In genomic region chr21:45592626-45593134, GRCh38 we compare ENCODE assay signal across 23 cellular contexts. TPM values are rescaled to one million over a fixed set of nuclear protein-coding genes. Genes with fewer than 3 reads are reported as not detected.
DNase-seq lines count a peak whose midpoint lies in the region; ATAC-seq, FAIRE-seq and TF ChIP-seq lines count a peak whose summit lies in the region.
"Had no signal": no experiment of that assay in that cellular context is flagged by ENCODE, and none has a peak within 500 bp of the region (broad histone marks: within the 10 kb centered on the region; RNA-seq: fewer than 3 reads in every experiment).

No MANE protein-coding gene starts in this region.

- H3K36me3 Mint-ChIP-seq in activated T-cell treated with anti-CD3 and anti-CD28 coated beads, Interleukin-2, amount 50 U/mL, for 24 hours (ENCODE audit: low read depth): no peaks in the 10 kb centered on the region

- H3K9me3 ChIP-seq in GM12878 (replicated peaks; ENCODE audit: control insufficient read depth, insufficient read depth, low read length) (no peaks in the 10 kb centered on the region; the same call in 2 of the 3 replicates), sigmoid colon (peaks cover 0 to 1% (median 0%) of the 10 kb centered on the region in 4 donors)
- H3K9me3 ChIP-seq: adrenal gland, HAP-1 had no signal

- POLR2A ChIA-PET in GM12878 (lab: Charles Lee): interaction anchor here (0.6 to 1.5 kb wide), 5 partner anchors 23 to 48 kb away, joined by 3 to 15 read pairs (median 3); no protein-coding TSS in a partner anchor

- H3K4me1 Mint-ChIP-seq in activated T-cell treated with anti-CD3 and anti-CD28 coated beads, Interleukin-2, amount 50 U/mL, for 24 hours (ENCODE audit: low read depth): peaks cover 30% of the 10 kb centered on the region

- H2AFZ ChIP-seq in GM12878 (ENCODE audit: control insufficient read depth, low read depth, low read length): no peak overlapping the region

- H3K27me3 Mint-ChIP-seq in activated T-cell treated with anti-CD3 and anti-CD28 coated beads, Interleukin-2, amount 50 U/mL, for 24 hours: no peaks in the 10 kb centered on the region

- in situ Hi-C loops in GM12878 (cut with MboI): no loop called here

- H3K9me3 Mint-ChIP-seq in activated T-cell treated with anti-CD3 and anti-CD28 coated beads, Interleukin-2, amount 50 U/mL, for 24 hours: peaks cover 14% of the 10 kb centered on the region

- no peak for TF ChIP-seq EP300 in GM12878 (IDR thresholded peaks at IDR 0.05; ENCODE audit: borderline replicate concordance in 1 of 2, control insufficient read depth in 1 of 2, low read depth in 2 of 2, low read length in 2 of 2)
- TF ChIP-seq EP300 in sigmoid colon (IDR thresholded peaks at IDR 0.05): no peak

- H3K27ac Mint-ChIP-seq in activated T-cell treated with anti-CD3 and anti-CD28 coated beads, Interleukin-2, amount 50 U/mL, for 24 hours: no peak overlapping the region
- H3K27ac Mint-ChIP-seq: activated B cell treated with CpG ODN at 0.5 μM for 24 hours had no signal

- H3K4me1 ChIP-seq in GM12878 (ENCODE audit: control insufficient read depth, insufficient read depth, low read length) (peaks cover 20% of the 10 kb centered on the region), sigmoid colon (peaks cover 0 to 24% (median 16%) of the 10 kb centered on the region in 4 donors)
- H3K4me1 ChIP-seq: HAP-1 had no signal

- TF ChIP-seq CTCF in GM12878 (IDR thresholded peaks at IDR 0.05 in 2 of 3, conservative IDR thresholded peaks at IDR 0.05 in 1 of 3; ENCODE audit: control insufficient read depth in 2 of 3, extremely low read depth in 1 of 3, insufficient read depth in 1 of 3, low read depth in 3 of 3, low read length in 3 of 3) (no peak), sigmoid colon (IDR thresholded peaks at IDR 0.05) (no peak)

- BruUV-seq in GM12878 (replicated peaks; lab: Mats Ljungman, UMichigan): no TSS peak

- ATAC-seq in GM18517 (IDR thresholded peaks at IDR 0.05; ENCODE audit: unreplicated experiment) (peak; percentile 9), GM12878 (no peak), GM21515 (IDR thresholded peaks at IDR 0.05; ENCODE audit: unreplicated experiment) (no peak)

- SMC1A ChIA-PET in GM12878 (lab: Charles Lee; ENCODE audit: uncharacterized antibody, unreplicated experiment): interaction anchor here (0.6 to 1.5 kb wide), 10 partner anchors 8 to 63 kb away, joined by 3 to 22 read pairs (median 4); no protein-coding TSS in a partner anchor

- H4K20me1 ChIP-seq in GM12878 (ENCODE audit: control insufficient read depth, insufficient read depth): no peaks in the 10 kb centered on the region

- peaks cover 0 to 2% of the 10 kb centered on the region in 2 experiments; a peak in 1 of 4 replicates for H3K36me3 ChIP-seq in GM12878 (ENCODE audit: control insufficient read depth in 2 of 2, insufficient read depth in 2 of 2, low read length in 1 of 2)
- H3K36me3 ChIP-seq in sigmoid colon: no peaks in the 10 kb centered on the region
- H3K36me3 ChIP-seq: adrenal gland, brain microvascular endothelial cell, HAP-1 had no signal

- TF ChIP-seq POLR2A in GM12878 (IDR thresholded peaks at IDR 0.05; ENCODE audit: low read depth, low read length) (no peak), sigmoid colon (IDR thresholded peaks at IDR 0.05) (no peak)

- H3K27ac ChIP-seq in GM12878 (ENCODE audit: control insufficient read depth, insufficient read depth): no peak overlapping the region; the same call in 1 of the 2 replicates
- no peak overlapping the region for H3K27ac ChIP-seq in sigmoid colon
- H3K27ac ChIP-seq: adrenal gland, brain microvascular endothelial cell had no signal

- H3K4me3 Mint-ChIP-seq in activated T-cell treated with anti-CD3 and anti-CD28 coated beads, Interleukin-2, amount 50 U/mL, for 24 hours: peak overlapping the region; percentile 18
- H3K4me3 Mint-ChIP-seq: activated B cell treated with CpG ODN at 0.5 μM for 24 hours had no signal

- WGBS in GM12878 (ENCODE audit: insufficient coverage, insufficient replicate concordance, low lambda C conversion rate, missing lambda C conversion rate): 32% methylated on average over 14 of the region's 14 CpGs
- WGBS in sigmoid colon, 2 donors: 75 to 82% methylated on average over 14 of the region's 14 CpGs

- no peaks in the 10 kb centered on the region for H3K27me3 ChIP-seq in GM12878 (replicated peaks in 1 of 2; ENCODE audit: control insufficient read depth in 2 of 2, insufficient read depth in 2 of 2, low read length in 1 of 2)
- H3K27me3 ChIP-seq in sigmoid colon: peaks cover 0 to 8% (median 0%) of the 10 kb centered on the region in 3 donors
- H3K27me3 ChIP-seq: adrenal gland, brain microvascular endothelial cell had no signal

- no peak for TF ChIP-seq RAD21 in GM12878 (IDR thresholded peaks at IDR 0.05; ENCODE audit: insufficient read depth, low read depth, low read length)

- intact Hi-C loops in GM12878 (cut with micrococcal nuclease; ENCODE audit: unreplicated experiment) (loop anchor here (1.0 to 5.0 kb wide), 3 partner anchors 36 to 305 kb away; partner anchors contain the start of gene POFUT2), sigmoid colon (cut with DNase I) (no loop called here)

- RAD21 ChIA-PET in GM12878 (lab: Charles Lee; ENCODE audit: unreplicated experiment): interaction anchor here (0.7 to 2.4 kb wide), 12 partner anchors 9 to 143 kb away, joined by 3 to 25 read pairs (median 4); no protein-coding TSS in a partner anchor

- FAIRE-seq in GM12878 (lab: Jason Lieb, UNC): no peak
- FAIRE-seq: urothelium cell line had no signal

- H3K9ac ChIP-seq in GM12878 (ENCODE audit: control insufficient read depth, insufficient read depth, low read length): no peak overlapping the region

- H3K79me2 ChIP-seq in GM12878 (ENCODE audit: control insufficient read depth, insufficient read depth, low read length): peaks cover 14% of the 10 kb centered on the region

- peak; percentile 54 for DNase-seq in activated T-cell treated with anti-CD3 and anti-CD28 coated beads, Interleukin-2, amount 50 U/mL, for 24 hours
- DNase-seq in activated T-cell treated with anti-CD3 and anti-CD28 coated beads, Interleukin-2, amount 50 U/mL, for 48 hours: no peak
- DNase-seq in GM12878 (ENCODE audit: low read depth, low spot score) (no peak), sigmoid colon (peak; percentile 29), OCI-M1 (lab: John Stamatoyannopoulos, UW) (no peak), NCI-H2081 treated with DMSO at 0.1 percent for 48 hours (lab: John Stamatoyannopoulos, UW) (no peak)
- DNase-seq: ACHN, activated B cell treated with CpG ODN at 0.5 μM for 24 hours, activated gamma-delta T cell, brain microvascular endothelial cell, kidney glomerular epithelial cell, mammary epithelial cell, NCI-H1105, NCI-H2029 treated with DMSO at 0.1 percent for 48 hours, NCI-H226, NCI-H748 treated with DMSO at 0.1 percent for 48 hours had no signal

- H3K4me3 ChIP-seq in GM12878: no peak overlapping the region
- H3K4me3 ChIP-seq in sigmoid colon: no peak overlapping the region
- H3K4me3 ChIP-seq: adrenal gland, HAP-1 had no signal

- CTCF ChIA-PET in GM12878 (lab: Yijun Ruan, JAX): interaction anchor here (1.1 to 1.7 kb wide), 4 partner anchors 23 to 225 kb away, joined by 3 to 28 read pairs (median 4); no protein-coding TSS in a partner anchor

- peak overlapping the region; percentile 73 for H3K4me2 ChIP-seq in GM12878 (ENCODE audit: control insufficient read depth, insufficient read depth)

TF ChIP-seq in GM12878, 131 proteins besides CTCF, POLR2A, EP300 and RAD21 (continues in another document):
- TF ChIP-seq SP1 (IDR thresholded peaks at IDR 0.05; ENCODE audit: low read depth, low read length) (no peak), SMARCA5 (IDR thresholded peaks at IDR 0.05) (peak; percentile 82), SREBF2 (IDR thresholded peaks at IDR 0.05; ENCODE audit: low read length) (no peak), ZBED1 (IDR thresholded peaks at IDR 0.05; ENCODE audit: borderline replicate concordance) (no peak), YBX1 (IDR thresholded peaks at IDR 0.05) (no peak)

RNA-seq across cellular contexts. Expression of gene SLC19A1, which starts 50.4 kb away (rescaled TPM):
- 66.8 and 69.0 TPM in 2 replicates for total RNA-seq in GM12878 (2013; cell fraction: nucleolus; rRNA removed)
- total RNA-seq in GM12878 (2014; rRNA removed) (14.7 and 18.4 TPM in 2 replicates), GM12878 (2014; rRNA removed; fragmentation: Illumina TruSeq; extraction: Trizol) (5.5 and 6.1 TPM in 2 replicates), GM12878 (2021) (43.8 and 49.7 TPM in 2 replicates), sigmoid colon (1 to 10 TPM; 2.1 to 6.4 (median 2.5) TPM)
- polyA plus RNA-seq in GM12878 (2011; ENCODE audit: low read depth): 3.7 TPM
- polyA plus RNA-seq in GM12878 (2011; rRNA removed) (1.9 and 5.6 TPM in 2 replicates), GM12878 (2014; fragmentation: Illumina TruSeq; extraction: Trizol) (1.6 and 3.5 TPM in 2 replicates), GM12878 (2014; fragmentation: Nextera tagmentation; extraction: Ambion mirVana) (1 to 10 TPM in 1 of 2 experiments, under 1 TPM in 1; 0.42 to 1.5 TPM), GM12878 (2014; rRNA removed) (23.8 and 29.8 TPM in 2 replicates), GM12878 (2016; fragmentation: Nextera tagmentation; extraction: Ambion mirVana) (10 to 100 TPM; 40.3 to 42.0 TPM), sigmoid colon (10 to 100 TPM in 1 of 3 donors, 1 to 10 TPM in 2; 1.8 to 10.7 (median 3.2) TPM)
- 10.4 and 16.7 TPM in 2 replicates for polyA plus RNA-seq in GM12878 (2011; cell fraction: cytosol; rRNA removed)
- 36.7 and 53.6 TPM in 2 replicates for polyA plus RNA-seq in GM12878 (2011; cell fraction: nucleus; rRNA removed)
- 12.3 and 13.1 TPM in 2 replicates for polyA plus RNA-seq in GM12878 (2012)
- 16.2 and 21.9 TPM in 2 replicates for polyA minus RNA-seq in GM12878 (2011; rRNA and poly(A)+ RNA removed)
- polyA minus RNA-seq in GM12878 (2011; cell fraction: cytosol; rRNA and poly(A)+ RNA removed): 9.0 and 10.3 TPM in 2 replicates
- polyA minus RNA-seq in GM12878 (2011; cell fraction: nucleus; rRNA and poly(A)+ RNA removed): 12.1 and 17.7 TPM in 2 replicates

RNA-seq across cellular contexts. Expression of gene PCBP3, which starts 50.8 kb away (rescaled TPM):
- total RNA-seq in GM12878 (2013; cell fraction: nucleolus; rRNA removed): 55.6 and 60.9 TPM in 2 replicates
- total RNA-seq in GM12878 (2014; rRNA removed) (not detected in 2 replicates), GM12878 (2014; rRNA removed; fragmentation: Illumina TruSeq; extraction: Trizol) (0.32 and 0.45 TPM in 2 replicates), GM12878 (2021) (0.27 and 0.46 TPM in 2 replicates), sigmoid colon (10 to 100 TPM in 1 of 4 donors, 1 to 10 TPM in 3; 5.5 to 21.3 (median 8.4) TPM)
- 0.51 TPM for polyA plus RNA-seq in GM12878 (2011; ENCODE audit: low read depth)
- polyA plus RNA-seq in GM12878 (2011; rRNA removed) (0.35 and 0.77 TPM in 2 replicates), GM12878 (2014; fragmentation: Illumina TruSeq; extraction: Trizol) (0.71 TPM in 1 of 2 replicates, not detected in the other), GM12878 (2014; fragmentation: Nextera tagmentation; extraction: Ambion mirVana) (not detected), GM12878 (2014; rRNA removed) (0.15 and 0.32 TPM in 2 replicates), GM12878 (2016; fragmentation: Nextera tagmentation; extraction: Ambion mirVana) (1 to 10 TPM in 1 of 2 experiments, under 1 TPM in 1; 0.09 to 1.3 TPM), sigmoid colon (1 to 10 TPM; 1.2 to 9.6 (median 2.4) TPM)
- polyA plus RNA-seq in GM12878 (2011; cell fraction: cytosol; rRNA removed): 0.24 and 0.87 TPM in 2 replicates
- 2.7 and 2.8 TPM in 2 replicates for polyA plus RNA-seq in GM12878 (2011; cell fraction: nucleus; rRNA removed)
- 1.4 TPM in 2 replicates for polyA plus RNA-seq in GM12878 (2012)
- polyA minus RNA-seq in GM12878 (2011; rRNA and poly(A)+ RNA removed): 2.1 and 3.7 TPM in 2 replicates
- not detected in 2 replicates for polyA minus RNA-seq in GM12878 (2011; cell fraction: cytosol; rRNA and poly(A)+ RNA removed)
- polyA minus RNA-seq in GM12878 (2011; cell fraction: nucleus; rRNA and poly(A)+ RNA removed): 3.4 and 8.4 TPM in 2 replicates
- total RNA-seq: activated B cell treated with CpG ODN at 0.5 μM for 24 hours, epithelial cell of proximal tubule, skeletal muscle tissue had no signal

Comparison
In these comparisons a context has a peak if more than half of its experiments do, and no peak if none do; other contexts are left out.
1. DNase-seq: peak in activated T-cell treated with anti-CD3 and anti-CD28 coated beads, Interleukin-2, amount 50 U/mL, for 24 hours (single experiment) and sigmoid colon (single experiment); none in activated T-cell treated with anti-CD3 and anti-CD28 coated beads, Interleukin-2, amount 50 U/mL, for 48 hours (0 of 2), GM12878 (single experiment), OCI-M1 (single experiment) and NCI-H2081 treated with DMSO at 0.1 percent for 48 hours (single experiment).